In the genomic region with DNA sequence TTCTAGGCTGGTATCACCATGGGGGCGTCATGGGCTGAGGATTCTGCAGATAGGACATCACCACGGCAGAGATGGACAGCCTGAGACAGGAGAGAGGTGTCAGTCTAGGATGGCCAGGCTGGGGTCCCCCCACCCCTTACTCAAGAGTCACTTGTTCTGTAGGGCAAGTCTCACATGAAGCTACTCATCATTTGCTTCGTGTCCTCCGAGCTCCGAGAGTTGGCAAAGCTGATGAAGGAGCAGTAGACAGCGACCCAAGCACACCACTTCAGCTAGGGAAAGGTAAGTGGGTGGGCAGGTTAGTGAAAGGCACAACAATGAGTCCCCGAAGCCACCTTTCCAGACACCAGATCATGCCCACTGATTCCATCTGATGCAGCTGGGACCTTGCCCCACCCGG, we compare ENCODE assay signal across 9 cellular contexts. TPM values are rescaled to one million over a fixed set of nuclear protein-coding genes. Genes with fewer than 3 reads are reported as not detected.
DNase-seq lines count a peak whose midpoint lies in the region; ATAC-seq and TF ChIP-seq lines count a peak whose summit lies in the region.
"Had no signal": no experiment of that assay in that cellular context is flagged by ENCODE, and none has a peak within 500 bp of the region (broad histone marks: within the 10 kb centered on the region; RNA-seq: fewer than 3 reads in every experiment).

No MANE protein-coding gene starts in this region.

- no peak for TF ChIP-seq EP300 in ovary (IDR thresholded peaks at IDR 0.05)

- H3K27me3 Mint-ChIP-seq in CD8-positive, alpha-beta memory T cell = no peaks in the 10 kb centered on the region

- H3K4me1 Mint-ChIP-seq in CD8-positive, alpha-beta memory T cell = peaks cover 48 to 64% (median 52%) of the 10 kb centered on the region in 3 donors

- ATAC-seq in Panc1 (no peak), HG03520 (IDR thresholded peaks at IDR 0.05; ENCODE audit: unreplicated experiment) (no peak), HG02763 (IDR thresholded peaks at IDR 0.05; ENCODE audit: unreplicated experiment) (no peak)

- H3K4me3 ChIP-seq in CD8-positive, alpha-beta memory T cell (ENCODE audit: low read length) = peak overlapping the region; percentile 71
- H3K4me3 ChIP-seq in Panc1 (ENCODE audit: low read depth in 2 of 2, low read length in 2 of 2) (peak overlapping the region; percentile 87 to 93), ovary (peak overlapping the region; percentile 89)

- peak overlapping the region; percentile 86 for H3K27ac ChIP-seq in CD8-positive, alpha-beta memory T cell (ENCODE audit: low read depth, low read length)
- H3K27ac ChIP-seq in Panc1 (ENCODE audit: low read length) = peak overlapping the region; percentile 98
- peak overlapping the region; percentile 89 for H3K27ac ChIP-seq in epithelial cell of prostate
- no peak overlapping the region for H3K27ac ChIP-seq in ovary

- intact Hi-C loops in Panc1 (cut with micrococcal nuclease; ENCODE audit: unreplicated experiment) (no loop called here), ovary (cut with DNase I) (loop anchor here in 1 of 4 donors (10.0 kb wide), 1 partner anchor 104 kb away; no protein-coding TSS in a partner anchor)

- no TSS peak for BruUV-seq in Panc1 (replicated peaks; lab: Mats Ljungman, UMichigan)

- H3K4me1 ChIP-seq in CD8-positive, alpha-beta memory T cell (ENCODE audit: insufficient read depth, low read length) = peaks cover 43% of the 10 kb centered on the region
- H3K4me1 ChIP-seq in Panc1 (ENCODE audit: control insufficient read depth, insufficient read depth, low read length) = peaks cover 3% of the 10 kb centered on the region
- peaks cover 12% of the 10 kb centered on the region for H3K4me1 ChIP-seq in ovary (ENCODE audit: insufficient read depth)

- no peaks in the 10 kb centered on the region for H3K36me3 ChIP-seq in CD8-positive, alpha-beta memory T cell (ENCODE audit: insufficient read depth, low read length)
- peaks cover 3% of the 10 kb centered on the region; the same call in 1 of the 2 replicates for H3K36me3 ChIP-seq in Panc1 (ENCODE audit: control insufficient read depth, insufficient read depth, low read length)
- no peaks in the 10 kb centered on the region for H3K36me3 ChIP-seq in ovary

- in situ Hi-C loops in Panc1 (cut with HindIII; ENCODE audit: low pct_unique_long_range_greater_than_20kb, low sequenced_read_pairs) = no loop called here

- TF ChIP-seq CTCF in Panc1 (IDR thresholded peaks at IDR 0.05) = no peak
- no peak for TF ChIP-seq CTCF in ovary (IDR thresholded peaks at IDR 0.05)

- peak overlapping the region; percentile 99 to 100 (median 100) for H3K27ac Mint-ChIP-seq in CD8-positive, alpha-beta memory T cell

- peaks cover 2 to 54% (median 4%) of the 10 kb centered on the region in 3 donors for H3K36me3 Mint-ChIP-seq in CD8-positive, alpha-beta memory T cell

- no peak for TF ChIP-seq POLR2A in ovary (IDR thresholded peaks at IDR 0.05)

- POLR2A ChIA-PET in CD8-positive, alpha-beta memory T cell (lab: Charles Lee) = interaction anchor here (0.5 to 2.2 kb wide), 4 partner anchors 54 to 1903 kb away, joined by 3 to 12 read pairs (median 3); partner anchors contain the start of genes TRIR, ZNF490 and ZNF791
- POLR2A ChIA-PET in Panc1 (lab: Charles Lee) = no interaction called here

- no peak for DNase-seq in CD8-positive, alpha-beta memory T cell
- DNase-seq in Panc1 (ENCODE audit: low read depth, low spot score) = no peak
- no peak for DNase-seq in epithelial cell of prostate (ENCODE audit: low read depth, low spot score)
- no peak for DNase-seq in ovary
- no peak for DNase-seq in cerebellum (ENCODE audit: low spot score)
- no peak for DNase-seq in NCI-H2107 (lab: John Stamatoyannopoulos, UW)

- H3K9me3 ChIP-seq in CD8-positive, alpha-beta memory T cell (ENCODE audit: low read length) = no peaks in the 10 kb centered on the region
- H3K9me3 ChIP-seq in Panc1 (ENCODE audit: control insufficient read depth, insufficient read depth, low read depth, low read length) (no peaks in the 10 kb centered on the region), ovary (no peaks in the 10 kb centered on the region)

- H3K27me3 ChIP-seq in CD8-positive, alpha-beta memory T cell (ENCODE audit: insufficient read depth, low read length, poor library complexity, severe bottlenecking) = no peaks in the 10 kb centered on the region
- no peaks in the 10 kb centered on the region for H3K27me3 ChIP-seq in Panc1 (ENCODE audit: control insufficient read depth, insufficient read depth, low read length)
- no peaks in the 10 kb centered on the region for H3K27me3 ChIP-seq in ovary

- 55 to 63% (median 58%) methylated on average over 8 of the region's 8 CpGs for WGBS in ovary, 3 donors

- peak overlapping the region; percentile 87 to 99 (median 95) for H3K4me3 Mint-ChIP-seq in CD8-positive, alpha-beta memory T cell

- CTCF ChIA-PET in CD8-positive, alpha-beta memory T cell (lab: Charles Lee) = interaction anchor here (0.9 to 5.7 kb wide), 6 partner anchors 10 to 179 kb away, joined by 3 to 32 read pairs (median 3); partner anchors contain the start of gene DHPS
- CTCF ChIA-PET in Panc1 (lab: Charles Lee) = no interaction called here

- H3K9me3 Mint-ChIP-seq in CD8-positive, alpha-beta memory T cell = no peaks in the 10 kb centered on the region

RNA-seq across cellular contexts. Expression of gene WDR83, which starts 1.7 kb away (rescaled TPM):
- total RNA-seq in CD8-positive, alpha-beta memory T cell = 10 to 100 TPM; 18.8 to 19.9 TPM
- polyA plus RNA-seq in CD8-positive, alpha-beta memory T cell = 13.1 TPM
- 10.8 TPM for total RNA-seq in Panc1 (2021; ENCODE audit: unreplicated experiment)
- 28.4 TPM for polyA plus RNA-seq in Panc1 (2012; ENCODE audit: insufficient read length)
- total RNA-seq in ovary = 10 to 100 TPM; 10.5 to 15.1 (median 11.9) TPM
- polyA plus RNA-seq in ovary = 10 to 100 TPM in 1 of 2 donors, 1 to 10 TPM in 1; 2.8 to 16.3 TPM
- total RNA-seq in cerebellum = 6.3 TPM

RNA-seq across cellular contexts. Expression of gene MAN2B1, which starts 1.8 kb away (rescaled TPM):
- 10 to 100 TPM; 83.8 to 85.3 TPM for total RNA-seq in CD8-positive, alpha-beta memory T cell
- polyA plus RNA-seq in CD8-positive, alpha-beta memory T cell = 76.4 TPM
- total RNA-seq in Panc1 (2021; ENCODE audit: unreplicated experiment) (43.0 TPM), ovary (10 to 100 TPM; 17.8 to 63.7 (median 49.8) TPM), cerebellum (17.5 TPM)
- polyA plus RNA-seq in Panc1 (2012; ENCODE audit: insufficient read length) = 28.9 TPM
- 10 to 100 TPM; 23.5 to 35.0 TPM for polyA plus RNA-seq in ovary

RNA-seq across cellular contexts. Expression of gene DHPS, which starts 13.3 kb away (rescaled TPM):
- 100 to 1,000 TPM; 113 to 116 TPM for total RNA-seq in CD8-positive, alpha-beta memory T cell
- 91.8 TPM for polyA plus RNA-seq in CD8-positive, alpha-beta memory T cell
- 76.9 TPM for total RNA-seq in Panc1 (2021; ENCODE audit: unreplicated experiment)
- 105 TPM for polyA plus RNA-seq in Panc1 (2012; ENCODE audit: insufficient read length)
- 100 to 1,000 TPM in 1 of 7 donors, 10 to 100 TPM in 6; 63.7 to 147 (median 89.7) TPM for total RNA-seq in ovary
- polyA plus RNA-seq in ovary = 10 to 100 TPM; 72.8 to 92.7 TPM
- 59.1 TPM for total RNA-seq in cerebellum

RNA-seq across cellular contexts. Expression of gene GNG14, which starts 19.5 kb away (rescaled TPM):
- total RNA-seq in CD8-positive, alpha-beta memory T cell = not detected
- polyA plus RNA-seq in CD8-positive, alpha-beta memory T cell = not detected
- total RNA-seq in Panc1 (2021; ENCODE audit: unreplicated experiment) = not detected
- polyA plus RNA-seq in Panc1 (2012; ENCODE audit: insufficient read length) = not detected
- total RNA-seq in ovary = not detected
- not detected for polyA plus RNA-seq in ovary
- total RNA-seq in cerebellum = not detected
- total RNA-seq: frontal cortex had no signal

RNA-seq across cellular contexts. Expression of gene FBXW9, which starts 28.1 kb away (rescaled TPM):
- total RNA-seq in CD8-positive, alpha-beta memory T cell = 1 to 10 TPM; 7.9 to 8.1 TPM
- polyA plus RNA-seq in CD8-positive, alpha-beta memory T cell = 5.9 TPM
- 12.4 TPM for total RNA-seq in Panc1 (2021; ENCODE audit: unreplicated experiment)
- polyA plus RNA-seq in Panc1 (2012; ENCODE audit: insufficient read length) = 15.2 TPM
- total RNA-seq in ovary = 10 to 100 TPM in 1 of 7 donors, 1 to 10 TPM in 6; 3.5 to 14.8 (median 5.2) TPM
- polyA plus RNA-seq in ovary = 1 to 10 TPM in 1 of 2 donors, under 1 TPM in 1; 0.37 to 6.8 TPM
- 5.3 TPM for total RNA-seq in cerebellum

Comparison
In these comparisons a context has a peak if more than half of its experiments do, and no peak if none do; other contexts are left out.
1. H3K27ac ChIP-seq: peak in CD8-positive, alpha-beta memory T cell (single experiment), Panc1 (single experiment) and epithelial cell of prostate (single experiment); none in ovary (0 of 2).
2. Peak in every context shown above with its lines, with median percentiles within 50 percentile points of each other: H3K4me3 ChIP-seq.